In the genomic region with DNA sequence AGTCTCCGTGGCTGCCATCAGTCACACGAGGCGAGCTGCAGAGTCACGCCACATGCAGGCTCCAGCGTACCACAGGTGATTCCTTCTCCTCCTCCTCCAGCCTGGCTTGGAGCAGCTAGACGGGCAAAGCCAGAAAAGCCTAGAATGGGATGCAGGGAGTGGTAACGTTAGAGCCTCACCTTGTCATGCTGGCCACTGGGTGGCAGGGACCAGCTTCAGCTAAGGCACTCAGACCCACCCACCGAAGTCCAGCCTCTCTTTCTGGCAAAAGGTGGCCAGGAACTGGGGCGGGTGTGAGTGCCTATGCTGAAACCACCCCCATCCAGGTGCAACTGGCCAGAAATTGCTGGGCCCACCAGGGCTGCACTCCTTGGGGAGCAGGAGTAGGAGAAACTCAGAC, we compare ENCODE assay signal across 11 cellular contexts. TPM values are rescaled to one million over a fixed set of nuclear protein-coding genes. Genes with fewer than 3 reads are reported as not detected.
"Had no signal": no experiment of that assay in that cellular context is flagged by ENCODE, and none has a peak within 500 bp of the region (broad histone marks: within the 10 kb centered on the region; RNA-seq: fewer than 3 reads in every experiment).

No MANE protein-coding gene starts in this region.

RNA-seq across cellular contexts. Expression of a gene that starts 1.3 kb away (rescaled TPM):
- total RNA-seq: activated B cell treated with CpG ODN at 0.5 μM for 24 hours; activated CD8-positive, alpha-beta T cell treated with anti-CD3 and anti-CD28 coated beads for 36 hours; activated T-cell treated with anti-CD3 and anti-CD28 coated beads, Interleukin-2, amount 50 U/mL, for 4 hours; activated T-helper 17 cell treated with anti-CD3 and anti-CD28 coated beads, Interleukin-2, amount 50 U/mL, for 72 hours; body of pancreas; esophagus muscularis mucosa; foreskin keratinocyte; gastrocnemius medialis; T-cell; T-helper 2 cell treated with Interferon-gamma antibody and Interleukin-4, amounts not matched to agents 100 ng/mL and 5 ng/mL, for 36 hours had no signal
- polyA plus RNA-seq: adipose tissue, foreskin keratinocyte had no signal
